ENCODE assay signal across 34 cellular contexts in the genomic region with DNA sequence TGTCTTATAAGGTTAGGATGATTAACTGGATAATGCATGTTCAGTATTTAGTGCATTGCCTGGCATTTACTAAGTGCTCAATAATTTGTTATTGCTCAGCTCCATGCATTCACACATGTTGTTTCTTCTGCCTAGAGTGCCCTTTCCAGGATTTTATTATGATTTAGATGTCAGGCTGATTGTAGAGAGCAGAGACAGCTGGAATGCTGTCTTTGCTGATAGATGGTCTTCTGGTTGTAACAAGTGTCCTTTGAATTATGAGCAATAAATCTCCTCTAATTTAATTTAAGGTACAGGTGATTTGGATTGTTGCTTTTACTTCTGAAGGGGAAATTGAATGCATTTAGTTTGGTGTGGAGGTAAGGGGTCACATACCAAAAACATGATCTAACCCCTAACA.
"Had no signal": no experiment of that assay in that cellular context is flagged by ENCODE, and none has a peak within 500 bp of the region (broad histone marks: within the 10 kb centered on the region; RNA-seq: fewer than 3 reads in every experiment).

No MANE protein-coding gene starts in this region.

- H3K4me1 Mint-ChIP-seq: activated B cell treated with CpG ODN at 0.5 μM for 24 hours; activated naive CD8-positive, alpha-beta T cell treated with anti-CD3 and anti-CD28 coated beads for 36 hours had no signal

- H3K27me3 Mint-ChIP-seq: activated B cell treated with CpG ODN at 0.5 μM for 24 hours; activated CD4-positive, alpha-beta memory T cell treated with anti-CD3 and anti-CD28 coated beads for 36 hours; activated naive CD8-positive, alpha-beta T cell treated with anti-CD3 and anti-CD28 coated beads for 36 hours had no signal

- H3K27ac Mint-ChIP-seq: activated B cell treated with CpG ODN at 0.5 μM for 24 hours; activated CD4-positive, alpha-beta memory T cell treated with anti-CD3 and anti-CD28 coated beads for 36 hours; activated naive CD8-positive, alpha-beta T cell treated with anti-CD3 and anti-CD28 coated beads for 36 hours; activated T-helper 1 cell treated with anti-CD3 and anti-CD28 coated beads, Interleukin-12 subunit alpha, Interleukin-12 subunit beta, Interleukin-2, Interleukin-4 antibody, amounts not matched to agents 30 ng/mL and 10 ng/mL and 1 ng/mL, durations not matched to agents 14 hours and 24 hours and 36 hours had no signal

- DNase-seq: activated B cell treated with CpG ODN at 0.5 μM for 24 hours; activated CD4-positive, alpha-beta memory T cell treated with anti-CD3 and anti-CD28 coated beads for 36 hours; activated CD4-positive, alpha-beta T cell treated with anti-CD3 and anti-CD28 coated beads for 4 hours; activated CD4-positive, alpha-beta T cell treated with anti-CD3 and anti-CD28 coated beads, Interleukin-2, amount 50 U/mL, for 1 hour; activated CD4-positive, CD25-positive, alpha-beta regulatory T cell treated with anti-CD3 and anti-CD28 coated beads, Interleukin-2, amount 50 U/mL, for 72 hours; activated CD8-positive, alpha-beta memory T cell treated with anti-CD3 and anti-CD28 coated beads, Interleukin-2, amount 50 U/mL, for 4 hours; activated effector memory CD4-positive, alpha-beta T cell treated with Interleukin-2 at 50 U/mL for 16 hours; activated naive CD4-positive, alpha-beta T cell treated with anti-CD3 and anti-CD28 coated beads, Interleukin-2, amount 50 U/mL, for 16 hours; activated naive CD8-positive, alpha-beta T cell treated with anti-CD3 and anti-CD28 coated beads for 36 hours; activated T-cell treated with anti-CD3 and anti-CD28 coated beads for 4 hours; activated T-cell treated with anti-CD3 and anti-CD28 coated beads, Interleukin-2, amount 50 U/mL, for 4 hours; amniotic stem cell; aorta; brain microvascular endothelial cell; central memory CD4-positive, alpha-beta T cell; Karpas-422; KBM-7; MV-4-11; NCI-H1092; NCI-H1436 treated with DMSO at 0.1 percent for 48 hours; NCI-H1694 treated with DMSO at 0.1 percent for 48 hours; NCI-H2029; NCI-H510A; NCI-H526; NCI-H774; SHP77; SJCRH30; SW 1271; T-helper 1 cell; T-helper 2 cell; T-helper 9 cell had no signal

- ATAC-seq: activated T-cell treated with anti-CD3 and anti-CD28 coated beads, Interleukin-2, amount 50 U/mL, for 4 hours; Panc1 had no signal

- H3K27ac ChIP-seq: brain microvascular endothelial cell, SJCRH30, VCaP had no signal

- H3K4me3 Mint-ChIP-seq: activated B cell treated with CpG ODN at 0.5 μM for 24 hours; activated CD4-positive, alpha-beta memory T cell treated with anti-CD3 and anti-CD28 coated beads for 36 hours; activated naive CD8-positive, alpha-beta T cell treated with anti-CD3 and anti-CD28 coated beads for 36 hours; activated T-cell treated with anti-CD3 and anti-CD28 coated beads, Interleukin-2, amount 50 U/mL, for 4 hours; activated T-helper 1 cell treated with anti-CD3 and anti-CD28 coated beads, Interleukin-12 subunit alpha, Interleukin-12 subunit beta, Interleukin-2, Interleukin-4 antibody, amounts not matched to agents 30 ng/mL and 10 ng/mL and 1 ng/mL, durations not matched to agents 14 hours and 24 hours and 36 hours had no signal

- H3K9me3 Mint-ChIP-seq: activated B cell treated with CpG ODN at 0.5 μM for 24 hours had no signal

- H3K4me3 ChIP-seq: SJCRH30 had no signal

- H3K27me3 ChIP-seq: brain microvascular endothelial cell, SJCRH30 had no signal

- H3K9me3 ChIP-seq: SJCRH30 had no signal

- H3K36me3 Mint-ChIP-seq: activated CD4-positive, alpha-beta memory T cell treated with anti-CD3 and anti-CD28 coated beads for 36 hours; activated naive CD8-positive, alpha-beta T cell treated with anti-CD3 and anti-CD28 coated beads for 36 hours had no signal

- H3K36me3 ChIP-seq: brain microvascular endothelial cell, SJCRH30 had no signal
